In genomic region chr16:14111713-14112538, GRCh38 we compare ENCODE assay signal across 11 cellular contexts. TPM values are rescaled to one million over a fixed set of nuclear protein-coding genes. Genes with fewer than 3 reads are reported as not detected.
DNase-seq lines count a peak whose midpoint lies in the region; ATAC-seq and TF ChIP-seq lines count a peak whose summit lies in the region.
"Had no signal": no experiment of that assay in that cellular context is flagged by ENCODE, and none has a peak within 500 bp of the region (broad histone marks: within the 10 kb centered on the region; RNA-seq: fewer than 3 reads in every experiment).

No MANE protein-coding gene starts in this region.

- peak; percentile 85 for DNase-seq in DMS79 treated with DMSO at 0.1 percent for 48 hours (lab: John Stamatoyannopoulos, UW)
- peak; percentile 55 for DNase-seq in NCI-H345 treated with DMSO at 0.1 percent for 48 hours (lab: John Stamatoyannopoulos, UW; ENCODE audit: unreplicated experiment)
- DNase-seq in foreskin fibroblast: peak; percentile 26 to 64
- no peak for DNase-seq in trophoblast cell
- no peak for DNase-seq in posterior vena cava (ENCODE audit: low spot score)
- no peak for DNase-seq in T-helper 1 cell
- no peak for DNase-seq in stimulated activated CD4-positive, alpha-beta T cell treated with anti-CD3 and anti-CD28 coated beads, Interleukin-2, amount 100 ng/mL, for 48 hours
- DNase-seq: NCI-H187, T-helper 2 cell had no signal

- no peaks in the 10 kb centered on the region for H3K36me3 ChIP-seq in trophoblast cell (ENCODE audit: control insufficient read depth in 1 of 2, insufficient read depth in 2 of 2, low read length in 2 of 2)

- peak overlapping the region; percentile 13 for H3K14ac ChIP-seq in trophoblast cell (ENCODE audit: low read length)

- H3K9me3 ChIP-seq in trophoblast cell (ENCODE audit: insufficient read depth, low read depth, low read length): no peaks in the 10 kb centered on the region

- WGBS in trophoblast cell (ENCODE audit: extremely low coverage, insufficient coverage, insufficient read length): no CpG with 5 or more reads among the region's 14 CpGs

- no peak overlapping the region for H3K4ac ChIP-seq in trophoblast cell (ENCODE audit: low read depth, low read length)

- TF ChIP-seq CTCF in foreskin fibroblast (IDR thresholded peaks at IDR 0.05; ENCODE audit: low read depth, low read length): no peak

- H2BK5ac ChIP-seq in trophoblast cell (ENCODE audit: low read depth, low read length, poor library complexity): no peak overlapping the region

- no peak overlapping the region for H3K9ac ChIP-seq in trophoblast cell (ENCODE audit: low read length)

- H3K27me3 ChIP-seq in trophoblast cell (ENCODE audit: insufficient read depth, low read length): no peaks in the 10 kb centered on the region

- peaks cover 14 to 25% of the 10 kb centered on the region in 2 experiments for H3K4me1 ChIP-seq in trophoblast cell (ENCODE audit: control insufficient read depth in 1 of 2, insufficient read depth in 2 of 2, low read length in 2 of 2)

- H2BK120ac ChIP-seq in trophoblast cell (ENCODE audit: insufficient read depth, low read length, poor library complexity): no peak overlapping the region

- peaks cover 2% of the 10 kb centered on the region for H3K79me2 ChIP-seq in trophoblast cell (ENCODE audit: control insufficient read depth, insufficient read depth, low read length, poor library complexity)

- no peak overlapping the region for H2BK12ac ChIP-seq in trophoblast cell (ENCODE audit: low read length)

- no peak overlapping the region for H3K4me2 ChIP-seq in trophoblast cell (ENCODE audit: low read length)

- H3K18ac ChIP-seq in trophoblast cell (ENCODE audit: low read length): peak overlapping the region; percentile 31

- H3K4me3 ChIP-seq in foreskin fibroblast (ENCODE audit: low read depth in 1 of 2, low read length in 2 of 2): no peak overlapping the region
- H3K4me3 ChIP-seq in trophoblast cell (ENCODE audit: low read depth, low read length): peak overlapping the region; percentile 6

- no peak overlapping the region for H4K12ac ChIP-seq in trophoblast cell (ENCODE audit: low read depth, low read length)

- H4K91ac ChIP-seq in trophoblast cell (ENCODE audit: low read depth, low read length): no peak overlapping the region

- no peak overlapping the region for H3K23ac ChIP-seq in trophoblast cell (ENCODE audit: low read length)

- H3K79me1 ChIP-seq in trophoblast cell (ENCODE audit: low read length): no peaks in the 10 kb centered on the region

- peak overlapping the region; percentile 9 for H3K27ac ChIP-seq in trophoblast cell (ENCODE audit: low read depth, low read length)

- no peak overlapping the region for H4K8ac ChIP-seq in trophoblast cell (ENCODE audit: low read depth, low read length)

- no peak overlapping the region for H2AFZ ChIP-seq in trophoblast cell (ENCODE audit: insufficient read depth, low read length, poor library complexity)

- intact Hi-C loops in posterior vena cava (cut with DNase I): loop anchor here in 1 of 2 donors (10.0 kb wide), 1 partner anchor 373 kb away; no protein-coding TSS in a partner anchor

- H2AK5ac ChIP-seq in trophoblast cell (ENCODE audit: low read length): no peak overlapping the region

- no peak for ATAC-seq in GM21390 (IDR thresholded peaks at IDR 0.05; ENCODE audit: unreplicated experiment)
- ATAC-seq: activated T-helper 17 cell treated with anti-CD3 and anti-CD28 coated beads, Interleukin-2, amount 50 U/mL, for 72 hours had no signal

RNA-seq across cellular contexts. Expression of gene MRTFB, which starts 40.8 kb away (rescaled TPM):
- polyA plus RNA-seq in trophoblast cell (2013): 16.1 and 17.0 TPM in 2 replicates
- 10 to 100 TPM; 41.0 to 42.0 TPM for total RNA-seq in posterior vena cava

Comparison
In these comparisons a context has a peak if more than half of its experiments do, and no peak if none do; other contexts are left out.
1. DNase-seq: peak in DMS79 treated with DMSO at 0.1 percent for 48 hours (single experiment), NCI-H345 treated with DMSO at 0.1 percent for 48 hours (single experiment) and foreskin fibroblast (2 of 2); none in trophoblast cell (0 of 2), posterior vena cava (single experiment), T-helper 1 cell (0 of 5) and stimulated activated CD4-positive, alpha-beta T cell treated with anti-CD3 and anti-CD28 coated beads, Interleukin-2, amount 100 ng/mL, for 48 hours (0 of 2).